In the genomic region with DNA sequence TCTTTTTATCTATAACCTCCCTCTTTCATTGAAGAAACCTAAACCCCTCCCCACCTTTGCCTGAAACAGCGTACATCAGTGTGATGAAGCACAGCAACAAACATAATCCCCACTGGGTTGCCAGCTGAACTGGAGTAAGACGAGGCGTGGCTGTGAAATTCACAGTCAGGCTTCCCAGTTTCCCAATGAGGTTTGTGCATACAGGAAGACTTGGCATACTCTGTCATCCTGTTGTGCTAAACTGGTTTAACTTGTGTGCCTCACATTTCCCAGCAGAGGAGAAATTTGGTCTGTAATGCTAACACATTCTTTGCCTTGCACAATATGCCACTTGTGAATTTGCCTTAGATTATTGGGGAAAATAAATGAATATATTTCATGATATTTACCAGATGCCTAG, we compare ENCODE assay signal across 16 cellular contexts.
DNase-seq lines count a peak whose midpoint lies in the region; ATAC-seq and TF ChIP-seq lines count a peak whose summit lies in the region.
"Had no signal": no experiment of that assay in that cellular context is flagged by ENCODE, and none has a peak within 500 bp of the region (broad histone marks: within the 10 kb centered on the region; RNA-seq: fewer than 3 reads in every experiment).

No MANE protein-coding gene starts in this region.

- H3K4me1 ChIP-seq in GM23338 (ENCODE audit: insufficient read depth) (peaks cover under 1% of the 10 kb centered on the region; the same call in 1 of the 2 replicates), hepatocyte (ENCODE audit: insufficient read depth) (no peaks in the 10 kb centered on the region), suprapubic skin (peaks cover 16% of the 10 kb centered on the region), esophagus muscularis mucosa (peaks cover 0 to 4% (median 0%) of the 10 kb centered on the region in 4 donors)

- H3K4me3 Mint-ChIP-seq in GM23338 = no peak overlapping the region
- H3K4me3 Mint-ChIP-seq: activated naive CD8-positive, alpha-beta T cell treated with anti-CD3 and anti-CD28 coated beads, Interleukin-2, amount 10 ng/mL, durations not matched to agents 7 days and 5 days; activated T-helper 1 cell treated with anti-CD3 and anti-CD28 coated beads, Interleukin-12 subunit alpha, Interleukin-12 subunit beta, Interleukin-2, Interleukin-4 antibody, amounts not matched to agents 30 ng/mL and 10 ng/mL and 1 ng/mL, durations not matched to agents 14 hours and 24 hours and 36 hours; HFFc6; memory B cell; stimulated activated naive CD8-positive, alpha-beta T cell treated with anti-CD3 and anti-CD28 coated beads, Interleukin-15, amount 100 ng/mL, for 72 hours had no signal

- H3K36me3 Mint-ChIP-seq in GM23338 (ENCODE audit: low read depth) = 0 out of 3 replicates have a peak, but pooled peaks cover 2% of the 10 kb centered on the region
- H3K36me3 Mint-ChIP-seq: activated naive CD8-positive, alpha-beta T cell treated with anti-CD3 and anti-CD28 coated beads, Interleukin-2, amount 10 ng/mL, durations not matched to agents 7 days and 5 days; memory B cell had no signal

- no peak overlapping the region for H3K27ac Mint-ChIP-seq in GM23338
- H3K27ac Mint-ChIP-seq: activated naive CD8-positive, alpha-beta T cell treated with anti-CD3 and anti-CD28 coated beads, Interleukin-2, amount 10 ng/mL, durations not matched to agents 7 days and 5 days; activated T-helper 1 cell treated with anti-CD3 and anti-CD28 coated beads, Interleukin-12 subunit alpha, Interleukin-12 subunit beta, Interleukin-2, Interleukin-4 antibody, amounts not matched to agents 30 ng/mL and 10 ng/mL and 1 ng/mL, durations not matched to agents 14 hours and 24 hours and 36 hours; HFFc6; memory B cell; stimulated activated naive CD8-positive, alpha-beta T cell treated with anti-CD3 and anti-CD28 coated beads, Interleukin-15, amount 100 ng/mL, for 72 hours had no signal

- H3K9me3 ChIP-seq in hepatocyte (ENCODE audit: low read depth) (no peaks in the 10 kb centered on the region), suprapubic skin (no peaks in the 10 kb centered on the region), esophagus muscularis mucosa (peaks cover 0 to 6% (median 3%) of the 10 kb centered on the region in 4 donors)

- intact Hi-C loops in esophagus muscularis mucosa (cut with DNase I) = no loop called here

- H4K20me1 ChIP-seq in GM23338 (replicated peaks; ENCODE audit: insufficient read depth) = no peaks in the 10 kb centered on the region
- H4K20me1 ChIP-seq in hepatocyte (ENCODE audit: insufficient read depth, poor library complexity, severe bottlenecking) = no peaks in the 10 kb centered on the region

- no peak for TF ChIP-seq POLR2A in suprapubic skin (IDR thresholded peaks at IDR 0.05)
- no peak for TF ChIP-seq POLR2A in esophagus muscularis mucosa (IDR thresholded peaks at IDR 0.05; ENCODE audit: low read depth)

- TF ChIP-seq EP300 in suprapubic skin (IDR thresholded peaks at IDR 0.05) (no peak), esophagus muscularis mucosa (IDR thresholded peaks at IDR 0.05) (no peak)

- peaks cover 5% of the 10 kb centered on the region; the same call in 1 of the 3 replicates for H3K4me1 Mint-ChIP-seq in GM23338
- H3K4me1 Mint-ChIP-seq: activated naive CD8-positive, alpha-beta T cell treated with anti-CD3 and anti-CD28 coated beads, Interleukin-2, amount 10 ng/mL, durations not matched to agents 7 days and 5 days; memory B cell; stimulated activated naive CD8-positive, alpha-beta T cell treated with anti-CD3 and anti-CD28 coated beads, Interleukin-15, amount 100 ng/mL, for 72 hours had no signal

- ATAC-seq in GM23338 (no peak), HG03280 (IDR thresholded peaks at IDR 0.05; ENCODE audit: unreplicated experiment) (no peak)
- ATAC-seq: stimulated activated naive CD8-positive, alpha-beta T cell treated with anti-CD3 and anti-CD28 coated beads, Interleukin-15, amount 100 ng/mL, for 72 hours had no signal

- H3K27me3 Mint-ChIP-seq in GM23338 (ENCODE audit: insufficient read depth, low read depth, poor library complexity) = no peaks in the 10 kb centered on the region
- H3K27me3 Mint-ChIP-seq: stimulated activated naive CD8-positive, alpha-beta T cell treated with anti-CD3 and anti-CD28 coated beads, Interleukin-15, amount 100 ng/mL, for 72 hours had no signal

- no peaks in the 10 kb centered on the region for H3K79me2 ChIP-seq in GM23338 (replicated peaks; ENCODE audit: insufficient read depth)
- H3K79me2 ChIP-seq in hepatocyte = no peaks in the 10 kb centered on the region

- no peak overlapping the region for H2AFZ ChIP-seq in GM23338
- no peak overlapping the region for H2AFZ ChIP-seq in hepatocyte

- no peak overlapping the region for H3K4me3 ChIP-seq in GM23338
- H3K4me3 ChIP-seq in hepatocyte = no peak overlapping the region
- no peak overlapping the region for H3K4me3 ChIP-seq in suprapubic skin
- H3K4me3 ChIP-seq in esophagus muscularis mucosa = no peak overlapping the region

- TF ChIP-seq CTCF in GM23338 (conservative IDR thresholded peaks at IDR 0.05; ENCODE audit: low read depth in 2 of 2) = no peak
- no peak for TF ChIP-seq CTCF in hepatocyte (IDR thresholded peaks at IDR 0.05; ENCODE audit: poor library complexity)
- TF ChIP-seq CTCF in suprapubic skin (IDR thresholded peaks at IDR 0.05) = no peak
- TF ChIP-seq CTCF in esophagus muscularis mucosa (IDR thresholded peaks at IDR 0.05) = no peak

- WGBS in hepatocyte (ENCODE audit: low lambda C conversion rate, missing lambda C conversion rate) = 38% methylated on average over 3 of the region's 3 CpGs
- 25% methylated on average over 3 of the region's 3 CpGs for WGBS in suprapubic skin
- 14% methylated on average over 3 of the region's 3 CpGs for WGBS in esophagus muscularis mucosa

- peaks cover 2% of the 10 kb centered on the region; the same call in 1 of the 3 replicates for H3K9me3 Mint-ChIP-seq in GM23338

- H3K4me2 ChIP-seq in GM23338 (no peak overlapping the region), hepatocyte (no peak overlapping the region)

- H3K27ac ChIP-seq in GM23338 (ENCODE audit: low read depth) (no peak overlapping the region), hepatocyte (no peak overlapping the region), suprapubic skin (peak overlapping the region; percentile 37), esophagus muscularis mucosa (replicated peaks in 1 of 4) (no peak overlapping the region)

- DNase-seq in GM23338 (ENCODE audit: low spot score) = peak; percentile 28
- DNase-seq in amniotic epithelial cell (ENCODE audit: low read depth) = peak; percentile 5
- DNase-seq in hepatocyte (ENCODE audit: low spot score) = peak; percentile 55
- no peak for DNase-seq in suprapubic skin (ENCODE audit: low spot score in 2 of 2)
- DNase-seq in esophagus muscularis mucosa (ENCODE audit: extremely low spot score) = no peak
- DNase-seq in DMS114 treated with DMSO at 0.1 percent for 48 hours (lab: John Stamatoyannopoulos, UW; ENCODE audit: unreplicated experiment) = no peak
- no peak for DNase-seq in GOT3 (lab: John Stamatoyannopoulos, UW)
- DNase-seq: activated naive CD8-positive, alpha-beta T cell treated with anti-CD3 and anti-CD28 coated beads, Interleukin-2, amount 10 ng/mL, durations not matched to agents 7 days and 5 days; DMS153; effector memory CD4-positive, alpha-beta T cell; HFFc6; IMR-90; stimulated activated naive CD8-positive, alpha-beta T cell treated with anti-CD3 and anti-CD28 coated beads, Interleukin-15, amount 100 ng/mL, for 72 hours had no signal

- H3K36me3 ChIP-seq in GM23338 (ENCODE audit: insufficient read depth) (no peaks in the 10 kb centered on the region), hepatocyte (replicated peaks; ENCODE audit: insufficient read depth, low read depth) (no peaks in the 10 kb centered on the region), suprapubic skin (no peaks in the 10 kb centered on the region), esophagus muscularis mucosa (no peaks in the 10 kb centered on the region)

- H3K27me3 ChIP-seq in GM23338 (ENCODE audit: insufficient read depth) (no peaks in the 10 kb centered on the region), hepatocyte (no peaks in the 10 kb centered on the region), suprapubic skin (no peaks in the 10 kb centered on the region), esophagus muscularis mucosa (no peaks in the 10 kb centered on the region)

- no peaks in the 10 kb centered on the region for H3F3A ChIP-seq in GM23338 (replicated peaks; ENCODE audit: low read depth)

- H3K9me2 ChIP-seq in GM23338 (ENCODE audit: insufficient read depth) = no peaks in the 10 kb centered on the region
- H3K9me2 ChIP-seq in hepatocyte (replicated peaks; ENCODE audit: insufficient read depth) = no peaks in the 10 kb centered on the region

TF ChIP-seq in GM23338, 12 proteins besides CTCF, POLR2A, EP300 and RAD21 (continues in another document):
- no peak for TF ChIP-seq ETS1 (IDR thresholded peaks at IDR 0.05)
- no peak for TF ChIP-seq STAT1 (IDR thresholded peaks at IDR 0.05; ENCODE audit: unreplicated experiment)

Comparison
In these comparisons a context has a peak if more than half of its experiments do, and no peak if none do; other contexts are left out.
1. DNase-seq: peak in GM23338 (single experiment), amniotic epithelial cell (single experiment) and hepatocyte (single experiment); none in suprapubic skin (0 of 2), esophagus muscularis mucosa (single experiment), DMS114 treated with DMSO at 0.1 percent for 48 hours (single experiment) and GOT3 (single experiment).